In the genomic region with DNA sequence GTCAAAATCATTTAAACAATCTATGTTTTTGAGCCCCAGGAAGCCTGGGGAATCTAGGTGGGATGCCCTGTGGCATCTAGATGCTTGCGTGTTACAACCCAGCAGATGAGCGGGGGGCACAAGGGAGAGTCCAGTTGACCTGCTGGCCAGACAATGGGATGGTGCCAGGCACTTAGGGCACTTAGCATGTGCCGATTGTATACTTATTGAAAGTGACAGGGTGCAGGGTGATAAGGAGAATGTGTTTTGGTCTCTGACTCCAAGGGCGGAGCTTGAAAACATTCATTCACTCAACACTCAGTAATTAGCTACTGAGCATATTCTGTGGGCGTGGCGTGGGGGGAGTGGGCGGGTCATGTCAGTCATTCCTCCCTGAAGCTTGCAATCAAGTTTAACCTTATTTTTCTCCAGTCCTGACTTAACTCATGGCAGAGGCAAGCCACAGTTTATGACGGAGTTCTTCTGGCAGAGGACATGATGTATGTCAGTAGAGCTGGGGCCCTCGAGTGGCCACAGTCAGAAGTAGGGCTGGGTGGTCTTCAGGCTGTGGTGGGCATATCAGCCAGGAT, we compare ENCODE assay signal across 25 cellular contexts.
A peak's percentile ranks its signal among the peaks of the same experiment; 100 is the strongest.
DNase-seq lines count a peak whose midpoint lies in the region; ATAC-seq and TF ChIP-seq lines count a peak whose summit lies in the region.
"Had no signal": no experiment of that assay in that cellular context is flagged by ENCODE, and none has a peak within 500 bp of the region (broad histone marks: within the 10 kb centered on the region; RNA-seq: fewer than 3 reads in every experiment).

No MANE protein-coding gene starts in this region.

- CTCF ChIA-PET in activated CD4-positive, alpha-beta T cell treated with anti-CD3 and anti-CD28 coated beads for 36 hours (lab: Charles Lee) = interaction anchor here (1.2 to 2.2 kb wide), 3 partner anchors 9 to 202 kb away, joined by 3 to 5 read pairs (median 5); no protein-coding TSS in a partner anchor

- H3K9me3 Mint-ChIP-seq in activated CD4-positive, alpha-beta T cell treated with anti-CD3 and anti-CD28 coated beads for 36 hours (ENCODE audit: low read depth) = peaks cover 5% of the 10 kb centered on the region
- H3K9me3 Mint-ChIP-seq in stimulated activated naive CD8-positive, alpha-beta T cell treated with anti-CD3 and anti-CD28 coated beads, Interleukin-15, Interleukin-2, amounts not matched to agents 100 ng/mL and 50 ng/mL, for 24 hours = peaks cover 8% of the 10 kb centered on the region
- H3K9me3 Mint-ChIP-seq in stimulated activated naive CD8-positive, alpha-beta T cell treated with anti-CD3 and anti-CD28 coated beads, Interleukin-15, amount 100 ng/mL, for 72 hours = peaks cover 13 to 17% of the 10 kb centered on the region in 2 donors

- H3K4me3 Mint-ChIP-seq in activated CD4-positive, alpha-beta T cell treated with anti-CD3 and anti-CD28 coated beads for 36 hours = no peak overlapping the region
- no peak overlapping the region for H3K4me3 Mint-ChIP-seq in stimulated activated naive CD8-positive, alpha-beta T cell treated with anti-CD3 and anti-CD28 coated beads, Interleukin-15, Interleukin-2, amounts not matched to agents 100 ng/mL and 50 ng/mL, for 24 hours
- no peak overlapping the region for H3K4me3 Mint-ChIP-seq in stimulated activated naive CD8-positive, alpha-beta T cell treated with anti-CD3 and anti-CD28 coated beads, Interleukin-15, amount 100 ng/mL, for 72 hours
- H3K4me3 Mint-ChIP-seq: activated B cell treated with CpG ODN at 0.5 μM for 24 hours; effector memory CD8-positive, alpha-beta T cell; natural killer cell treated with Interleukin-12 subunit alpha and Interleukin-12 subunit beta and Interleukin-15 and Interleukin-18, amount 100 ng/mL, for 72 hours had no signal

- ATAC-seq in activated CD4-positive, alpha-beta T cell treated with anti-CD3 and anti-CD28 coated beads for 36 hours = no peak
- ATAC-seq in stimulated activated naive CD8-positive, alpha-beta T cell treated with anti-CD3 and anti-CD28 coated beads, Interleukin-15, amount 100 ng/mL, for 72 hours = no peak
- ATAC-seq in GM21786 (IDR thresholded peaks at IDR 0.05; ENCODE audit: unreplicated experiment) = no peak
- ATAC-seq: effector memory CD8-positive, alpha-beta T cell; gastroesophageal sphincter; natural killer cell treated with Interleukin-12 subunit alpha and Interleukin-12 subunit beta and Interleukin-15 and Interleukin-18, amount 100 ng/mL, for 72 hours; Panc1; right cardiac atrium had no signal

- POLR2A ChIA-PET in activated CD4-positive, alpha-beta T cell treated with anti-CD3 and anti-CD28 coated beads for 36 hours (lab: Charles Lee) = no interaction called here

- DNase-seq in activated CD4-positive, alpha-beta T cell treated with anti-CD3 and anti-CD28 coated beads for 36 hours = peak; percentile 39
- no peak for DNase-seq in activated CD4-positive, alpha-beta T cell treated with anti-CD3 and anti-CD28 coated beads, Interleukin-2, amount 50 U/mL, for 1 hour
- DNase-seq in stimulated activated naive CD8-positive, alpha-beta T cell treated with anti-CD3 and anti-CD28 coated beads, Interleukin-15, amount 100 ng/mL, for 72 hours = no peak
- DNase-seq in erythroblast (lab: John Stamatoyannopoulos, UW) (peak; percentile 35 to 49), HT-29 (ENCODE audit: low spot score) (no peak), NCI-H2227 treated with DMSO at 0.1 percent for 48 hours (lab: John Stamatoyannopoulos, UW) (no peak)
- DNase-seq: 8988T; activated B cell treated with CpG ODN at 0.5 μM for 24 hours; activated effector memory CD4-positive, alpha-beta T cell treated with anti-CD3 and anti-CD28 coated beads, Interleukin-2, amount 50 U/mL, for 16 hours; amniotic stem cell; CD4-positive, alpha-beta memory T cell; colonic mucosa; effector memory CD8-positive, alpha-beta T cell; hippocampal formation; NCI-H1436; NCI-H524; right cardiac atrium; SHP77 treated with DMSO at 0.1 percent for 48 hours; T1000; upper lobe of left lung had no signal

- no peaks in the 10 kb centered on the region for H3K27me3 Mint-ChIP-seq in activated CD4-positive, alpha-beta T cell treated with anti-CD3 and anti-CD28 coated beads for 36 hours
- no peaks in the 10 kb centered on the region for H3K27me3 Mint-ChIP-seq in stimulated activated naive CD8-positive, alpha-beta T cell treated with anti-CD3 and anti-CD28 coated beads, Interleukin-15, Interleukin-2, amounts not matched to agents 100 ng/mL and 50 ng/mL, for 24 hours
- H3K27me3 Mint-ChIP-seq in stimulated activated naive CD8-positive, alpha-beta T cell treated with anti-CD3 and anti-CD28 coated beads, Interleukin-15, amount 100 ng/mL, for 72 hours = no peaks in the 10 kb centered on the region
- H3K27me3 Mint-ChIP-seq: CD4-positive, alpha-beta memory T cell; effector memory CD8-positive, alpha-beta T cell; natural killer cell treated with Interleukin-12 subunit alpha and Interleukin-12 subunit beta and Interleukin-15 and Interleukin-18, amount 100 ng/mL, for 72 hours had no signal

- intact Hi-C loops in activated CD4-positive, alpha-beta T cell treated with anti-CD3 and anti-CD28 coated beads for 36 hours (cut with DNase I, micrococcal nuclease) = no loop called here

- no peak overlapping the region for H3K27ac Mint-ChIP-seq in activated CD4-positive, alpha-beta T cell treated with anti-CD3 and anti-CD28 coated beads for 36 hours
- H3K27ac Mint-ChIP-seq in stimulated activated naive CD8-positive, alpha-beta T cell treated with anti-CD3 and anti-CD28 coated beads, Interleukin-15, Interleukin-2, amounts not matched to agents 100 ng/mL and 50 ng/mL, for 24 hours = peak overlapping the region; percentile 57
- no peak overlapping the region for H3K27ac Mint-ChIP-seq in stimulated activated naive CD8-positive, alpha-beta T cell treated with anti-CD3 and anti-CD28 coated beads, Interleukin-15, amount 100 ng/mL, for 72 hours
- H3K27ac Mint-ChIP-seq: activated B cell treated with CpG ODN at 0.5 μM for 24 hours; effector memory CD8-positive, alpha-beta T cell had no signal

- peaks cover 25% of the 10 kb centered on the region for H3K4me1 Mint-ChIP-seq in activated CD4-positive, alpha-beta T cell treated with anti-CD3 and anti-CD28 coated beads for 36 hours
- H3K4me1 Mint-ChIP-seq in stimulated activated naive CD8-positive, alpha-beta T cell treated with anti-CD3 and anti-CD28 coated beads, Interleukin-15, Interleukin-2, amounts not matched to agents 100 ng/mL and 50 ng/mL, for 24 hours (ENCODE audit: low read depth) = peaks cover 41% of the 10 kb centered on the region
- H3K4me1 Mint-ChIP-seq in stimulated activated naive CD8-positive, alpha-beta T cell treated with anti-CD3 and anti-CD28 coated beads, Interleukin-15, amount 100 ng/mL, for 72 hours = peaks cover 45% of the 10 kb centered on the region
- H3K4me1 Mint-ChIP-seq: activated B cell treated with CpG ODN at 0.5 μM for 24 hours had no signal

- peaks cover 66% of the 10 kb centered on the region for H3K36me3 Mint-ChIP-seq in activated CD4-positive, alpha-beta T cell treated with anti-CD3 and anti-CD28 coated beads for 36 hours (ENCODE audit: low read depth)
- H3K36me3 Mint-ChIP-seq in stimulated activated naive CD8-positive, alpha-beta T cell treated with anti-CD3 and anti-CD28 coated beads, Interleukin-15, Interleukin-2, amounts not matched to agents 100 ng/mL and 50 ng/mL, for 24 hours (ENCODE audit: low read depth) = peaks cover 80% of the 10 kb centered on the region

- no peak for TF ChIP-seq POLR2A in erythroblast (IDR thresholded peaks at IDR 0.05; ENCODE audit: low read length)

Comparison
In these comparisons a context has a peak if more than half of its experiments do, and no peak if none do; other contexts are left out.
1. DNase-seq: peak in activated CD4-positive, alpha-beta T cell treated with anti-CD3 and anti-CD28 coated beads for 36 hours (single experiment) and erythroblast (2 of 2); none in activated CD4-positive, alpha-beta T cell treated with anti-CD3 and anti-CD28 coated beads, Interleukin-2, amount 50 U/mL, for 1 hour (single experiment), stimulated activated naive CD8-positive, alpha-beta T cell treated with anti-CD3 and anti-CD28 coated beads, Interleukin-15, amount 100 ng/mL, for 72 hours (0 of 2), HT-29 (single experiment) and NCI-H2227 treated with DMSO at 0.1 percent for 48 hours (single experiment).